ENCODE assay signal across 10 cellular contexts in the genomic region with DNA sequence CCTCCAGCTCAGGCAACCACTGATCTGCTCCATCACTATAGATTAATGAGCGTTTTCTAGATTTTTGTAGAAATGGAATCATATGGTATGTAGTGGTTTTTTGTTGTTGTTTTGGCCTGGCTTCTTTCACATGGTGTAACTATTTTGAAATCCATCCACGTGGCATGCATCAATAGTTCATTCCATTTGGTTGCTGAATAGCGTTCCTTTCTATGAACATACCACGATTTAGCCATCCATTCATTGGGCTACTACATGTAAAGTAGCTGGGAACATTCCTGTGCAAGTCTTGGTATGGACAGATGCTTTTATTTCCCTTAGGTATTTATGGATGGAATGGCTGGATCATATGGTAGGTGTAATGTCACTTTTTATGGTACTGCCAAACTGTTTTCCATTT.
"Had no signal": no experiment of that assay in that cellular context is flagged by ENCODE, and none has a peak within 500 bp of the region (broad histone marks: within the 10 kb centered on the region; RNA-seq: fewer than 3 reads in every experiment).

No MANE protein-coding gene starts in this region.

- H3K9me3 ChIP-seq: HAP-1 had no signal

- H3K4me1 ChIP-seq: HAP-1 had no signal

- H3K4me3 Mint-ChIP-seq: HFFc6 had no signal

- ATAC-seq: HCT116, K562 had no signal

- H3K36me3 ChIP-seq: HAP-1 had no signal

- DNase-seq: GM23248, GOT3, H7, HFFc6, IMR-90, KG1 had no signal

- H3K9me3 Mint-ChIP-seq: HFFc6 had no signal

- H3K4me3 ChIP-seq: GM23248, HAP-1, K562 had no signal

- H3K9ac ChIP-seq: GM23248 had no signal

- H3K27ac Mint-ChIP-seq: HFFc6 had no signal

- H3K27ac ChIP-seq: GM23248, HL-60 had no signal
